ENCODE assay signal across 8 cellular contexts in genomic region chr12:120230974-120231315, GRCh38. TPM values are rescaled to one million over a fixed set of nuclear protein-coding genes. Genes with fewer than 3 reads are reported as not detected.
DNase-seq lines count a peak whose midpoint lies in the region; ATAC-seq and TF ChIP-seq lines count a peak whose summit lies in the region.

No MANE protein-coding gene starts in this region.

- H3K27me3 ChIP-seq in A673 (replicated peaks; ENCODE audit: insufficient read depth, low read depth, low read length, poor library complexity) = no peaks in the 10 kb centered on the region
- H3K27me3 ChIP-seq in PC-3 (ENCODE audit: low read length) = no peaks in the 10 kb centered on the region
- H3K27me3 ChIP-seq in effector memory CD4-positive, alpha-beta T cell (replicated peaks; ENCODE audit: control insufficient read depth, insufficient read depth, low read length, poor library complexity, severe bottlenecking) = no peaks in the 10 kb centered on the region

- no peak for DNase-seq in A673 (ENCODE audit: low spot score)
- DNase-seq in PC-3 = no peak
- no peak for DNase-seq in effector memory CD4-positive, alpha-beta T cell
- DNase-seq in natural killer cell treated with Interleukin-12 subunit alpha and Interleukin-12 subunit beta and Interleukin-15 and Interleukin-18, amount 100 ng/mL, for 72 hours (ENCODE audit: low spot score) = no peak
- DNase-seq in NCI-H1092 (lab: John Stamatoyannopoulos, UW) = no peak
- DNase-seq in HT-29 (ENCODE audit: low spot score) = no peak

- H3F3A ChIP-seq in PC-3 (ENCODE audit: low read length, unreplicated experiment) = peaks cover 40% of the 10 kb centered on the region

- no TSS peak for BruUV-seq in A673 (replicated peaks; lab: Mats Ljungman, UMichigan)
- TSS peak; percentile 75 for BruUV-seq in PC-3 (replicated peaks; lab: Mats Ljungman, UMichigan)

- H3K36me3 Mint-ChIP-seq in natural killer cell treated with Interleukin-12 subunit alpha and Interleukin-12 subunit beta and Interleukin-15 and Interleukin-18, amount 100 ng/mL, for 72 hours = no peaks in the 10 kb centered on the region

- no peak for ATAC-seq in PC-3
- ATAC-seq in natural killer cell treated with Interleukin-12 subunit alpha and Interleukin-12 subunit beta and Interleukin-15 and Interleukin-18, amount 100 ng/mL, for 72 hours = no peak
- no peak for ATAC-seq in HG03520 (IDR thresholded peaks at IDR 0.05; ENCODE audit: unreplicated experiment)
- no peak for ATAC-seq in GM18498 (IDR thresholded peaks at IDR 0.05; ENCODE audit: unreplicated experiment)

- no peaks in the 10 kb centered on the region for H3K9me3 Mint-ChIP-seq in natural killer cell treated with Interleukin-12 subunit alpha and Interleukin-12 subunit beta and Interleukin-15 and Interleukin-18, amount 100 ng/mL, for 72 hours

- H3K9me2 ChIP-seq in PC-3 (replicated peaks; ENCODE audit: low read length) = no peaks in the 10 kb centered on the region

- CTCF ChIA-PET in A673 (lab: Charles Lee) = interaction anchor here (0.6 to 8.7 kb wide), 8 partner anchors 26 to 1152 kb away, joined by 3 to 141 read pairs (median 5); partner anchors contain the start of gene PXN
- CTCF ChIA-PET in PC-3 (lab: Charles Lee) = interaction anchor here (1.4 to 6.8 kb wide), 4 partner anchors 26 to 71 kb away, joined by 3 to 142 read pairs (median 20); partner anchors contain the start of genes PXN, RPLP0 and SIRT4

- peak overlapping the region; percentile 98 for H3K4me2 ChIP-seq in PC-3 (ENCODE audit: low read length)

- H3K4me1 ChIP-seq in A673 (ENCODE audit: insufficient read depth, low read length, poor library complexity, severe bottlenecking) (peaks cover 84% of the 10 kb centered on the region), PC-3 (ENCODE audit: insufficient read depth, low read length) (peaks cover 83% of the 10 kb centered on the region)
- H3K4me1 ChIP-seq in effector memory CD4-positive, alpha-beta T cell (ENCODE audit: control insufficient read depth, insufficient read depth, low read length, poor library complexity, severe bottlenecking) = peaks cover 72% of the 10 kb centered on the region

- H3K27me3 Mint-ChIP-seq in natural killer cell treated with Interleukin-12 subunit alpha and Interleukin-12 subunit beta and Interleukin-15 and Interleukin-18, amount 100 ng/mL, for 72 hours = no peaks in the 10 kb centered on the region

- TF ChIP-seq CTCF in A673 (conservative IDR thresholded peaks at IDR 0.05; ENCODE audit: low read depth, low read length) = no peak
- no peak for TF ChIP-seq CTCF in PC-3 (conservative IDR thresholded peaks at IDR 0.05; ENCODE audit: low read depth, low read length)

- H3K4me3 Mint-ChIP-seq in natural killer cell treated with Interleukin-12 subunit alpha and Interleukin-12 subunit beta and Interleukin-15 and Interleukin-18, amount 100 ng/mL, for 72 hours = peak overlapping the region; percentile 90

- H3K79me2 ChIP-seq in PC-3 (ENCODE audit: low read length) = peaks cover 90% of the 10 kb centered on the region

- POLR2A ChIA-PET in A673 (lab: Charles Lee; ENCODE audit: low non-redundant PET) = interaction anchor here (1.8 to 2.0 kb wide), 2 partner anchors 30 to 61 kb away, joined by 16 to 21 read pairs; partner anchors contain the start of genes RNU4-1, RNU4-2 and RPLP0
- POLR2A ChIA-PET in PC-3 (lab: Charles Lee; ENCODE audit: unreplicated experiment) = interaction anchor here (0.5 to 3.4 kb wide), 12 partner anchors 9 to 450 kb away, joined by 3 to 72 read pairs (median 8); partner anchors contain the start of genes PXN, RNU4-2 and RPLP0

- no peak overlapping the region for H2AFZ ChIP-seq in PC-3 (ENCODE audit: low read length)

- H3K27ac ChIP-seq in A673 (ENCODE audit: low read depth, low read length, poor library complexity, severe bottlenecking) (peak overlapping the region; percentile 82), PC-3 (ENCODE audit: low read length) (peak overlapping the region; percentile 99)
- H3K27ac ChIP-seq in effector memory CD4-positive, alpha-beta T cell (ENCODE audit: insufficient read depth, low read length, poor library complexity, severe bottlenecking) = peak overlapping the region; percentile 71

- H3K9ac ChIP-seq in PC-3 (ENCODE audit: low read length) = peak overlapping the region; percentile 96

- intact Hi-C loops in A673 (cut with micrococcal nuclease; ENCODE audit: unreplicated experiment) (no loop called here), PC-3 (cut with micrococcal nuclease) (loop anchor here (1.0 kb wide), 2 partner anchors 30 to 31 kb away; partner anchors contain the start of gene RPLP0)

- H4K20me1 ChIP-seq in PC-3 (ENCODE audit: low read length) = peaks cover 19% of the 10 kb centered on the region

- H3K4me1 Mint-ChIP-seq in natural killer cell treated with Interleukin-12 subunit alpha and Interleukin-12 subunit beta and Interleukin-15 and Interleukin-18, amount 100 ng/mL, for 72 hours (ENCODE audit: low read depth in 2 of 2) = peaks cover 81 to 95% of the 10 kb centered on the region in 2 donors

- no peaks in the 10 kb centered on the region for H3K9me3 ChIP-seq in A673 (ENCODE audit: low read depth, low read length, poor library complexity, severe bottlenecking)
- H3K9me3 ChIP-seq in PC-3 (ENCODE audit: low read length) = no peaks in the 10 kb centered on the region
- no peaks in the 10 kb centered on the region for H3K9me3 ChIP-seq in effector memory CD4-positive, alpha-beta T cell (ENCODE audit: control insufficient read depth, low read length)

- H3K36me3 ChIP-seq in A673 (ENCODE audit: insufficient read depth, low read length, poor library complexity, severe bottlenecking) (no peaks in the 10 kb centered on the region), PC-3 (ENCODE audit: low read depth, low read length) (peaks cover 19% of the 10 kb centered on the region)
- H3K36me3 ChIP-seq in effector memory CD4-positive, alpha-beta T cell (ENCODE audit: control insufficient read depth, insufficient read depth, low read length) = peaks cover 7% of the 10 kb centered on the region

- H3K27ac Mint-ChIP-seq in natural killer cell treated with Interleukin-12 subunit alpha and Interleukin-12 subunit beta and Interleukin-15 and Interleukin-18, amount 100 ng/mL, for 72 hours = peak overlapping the region; percentile 99

- H3K4me3 ChIP-seq in A673 (ENCODE audit: low read depth, low read length, poor library complexity, severe bottlenecking) (no peak overlapping the region), PC-3 (ENCODE audit: low read length) (peak overlapping the region; percentile 67)
- H3K4me3 ChIP-seq in effector memory CD4-positive, alpha-beta T cell (ENCODE audit: insufficient read depth, low read depth, low read length, poor library complexity, severe bottlenecking) = peak overlapping the region; percentile 7

RNA-seq across cellular contexts. Expression of gene RPLP0, which starts 30.0 kb away (rescaled TPM):
- total RNA-seq in A673 (2021) (1,951 and 2,047 TPM in 2 replicates), PC-3 (2014; rRNA removed) (6,714 and 7,550 TPM in 2 replicates)
- 1,000 to 10,000 TPM; 1,757 to 2,186 TPM for total RNA-seq in natural killer cell treated with Interleukin-12 subunit alpha and Interleukin-12 subunit beta and Interleukin-15 and Interleukin-18, amount 100 ng/mL, for 72 hours
- total RNA-seq in HT-29 (2014; rRNA removed; shearing (Covaris generic)) = 5,263 and 5,354 TPM in 2 replicates

RNA-seq across cellular contexts. Expression of gene PXN, which starts 34.6 kb away (rescaled TPM):
- 110 and 127 TPM in 2 replicates for total RNA-seq in A673 (2021)
- total RNA-seq in PC-3 (2014; rRNA removed) = 313 and 413 TPM in 2 replicates
- total RNA-seq in natural killer cell treated with Interleukin-12 subunit alpha and Interleukin-12 subunit beta and Interleukin-15 and Interleukin-18, amount 100 ng/mL, for 72 hours = 100 to 1,000 TPM; 133 to 160 TPM
- 59.7 and 63.0 TPM in 2 replicates for total RNA-seq in HT-29 (2014; rRNA removed; shearing (Covaris generic))

RNA-seq across cellular contexts. Expression of gene GCN1, which starts 36.4 kb away (rescaled TPM):
- total RNA-seq in A673 (2021) = 129 and 131 TPM in 2 replicates
- total RNA-seq in PC-3 (2014; rRNA removed) = 254 and 334 TPM in 2 replicates
- total RNA-seq in natural killer cell treated with Interleukin-12 subunit alpha and Interleukin-12 subunit beta and Interleukin-15 and Interleukin-18, amount 100 ng/mL, for 72 hours = 100 to 1,000 TPM; 126 to 311 TPM
- 217 and 227 TPM in 2 replicates for total RNA-seq in HT-29 (2014; rRNA removed; shearing (Covaris generic))
